In the genomic region with DNA sequence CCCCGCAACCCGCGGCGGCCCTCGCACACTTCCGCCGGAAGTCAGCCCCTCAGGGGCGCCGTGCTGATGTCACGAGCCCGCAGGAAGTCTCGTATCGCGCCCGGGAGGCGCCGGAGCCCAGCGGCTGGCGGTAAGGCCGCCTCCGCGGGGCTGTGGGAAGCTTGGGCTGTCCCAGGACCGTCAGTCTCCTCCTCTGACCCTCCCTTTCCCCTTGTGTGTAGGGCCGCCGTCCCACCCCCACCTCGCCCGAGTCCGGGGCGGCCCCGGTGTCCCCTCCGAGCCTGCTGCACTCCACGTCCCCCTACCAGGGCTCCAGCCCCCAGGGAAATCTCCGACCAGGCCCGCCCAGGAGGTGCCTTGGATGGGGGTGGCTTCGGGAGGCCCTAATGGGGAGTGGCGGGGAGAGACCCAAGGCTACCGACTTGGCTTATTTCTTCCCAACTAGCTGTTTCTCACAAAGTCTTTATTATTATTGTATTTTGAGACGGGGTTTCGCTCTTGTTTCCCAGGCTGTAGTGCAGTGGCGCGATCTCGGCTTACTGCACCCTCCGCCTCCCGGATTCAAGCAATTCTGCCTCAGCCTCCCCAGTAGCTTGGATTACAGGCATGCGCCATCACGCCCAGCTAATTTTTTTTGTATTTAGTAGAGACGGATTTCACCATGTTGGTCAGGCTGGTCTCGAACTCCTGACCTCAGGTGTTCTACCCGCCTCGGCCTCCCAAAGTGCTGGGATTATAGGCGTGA, we compare ENCODE assay signal across 8 cellular contexts. TPM values are rescaled to one million over a fixed set of nuclear protein-coding genes. Genes with fewer than 3 reads are reported as not detected.
A peak's percentile ranks its signal among the peaks of the same experiment; 100 is the strongest.
DNase-seq lines count a peak whose midpoint lies in the region; ATAC-seq and TF ChIP-seq lines count a peak whose summit lies in the region.

A gene (plus strand): TSS at position 86 of the 745 bp plus-strand sequence. CDS start 3,108 bp downstream, outside the sequence.

- no peaks in the 10 kb centered on the region for H3K27me3 Mint-ChIP-seq in stimulated activated naive CD8-positive, alpha-beta T cell treated with anti-CD3 and anti-CD28 coated beads, Interleukin-15, amount 100 ng/mL, for 72 hours

- H3K4me2 ChIP-seq in neural cell (ENCODE audit: low read length), result peak within 1 kb of the TSS; percentile 39

- H4K20me1 ChIP-seq in neural cell (ENCODE audit: insufficient read depth), result no peaks in the 10 kb centered on the region

- H3K27ac Mint-ChIP-seq in stimulated activated naive CD8-positive, alpha-beta T cell treated with anti-CD3 and anti-CD28 coated beads, Interleukin-15, amount 100 ng/mL, for 72 hours, result peak within 1 kb of the TSS; percentile 88 to 97

- H3K9ac ChIP-seq in neural cell (ENCODE audit: low read length), result peak within 1 kb of the TSS; percentile 89

- H3K4me3 ChIP-seq in LNCaP clone FGC (ENCODE audit: low read depth, low read length), result peak within 1 kb of the TSS; percentile 84
- peak within 1 kb of the TSS; percentile 73 for H3K4me3 ChIP-seq in fibroblast of the aortic adventitia (ENCODE audit: low read depth, low read length)
- peak within 1 kb of the TSS; percentile 81 for H3K4me3 ChIP-seq in neural cell (ENCODE audit: low read length)

- H3K79me2 ChIP-seq in neural cell (replicated peaks; ENCODE audit: insufficient read depth, low read length), result no peaks in the 10 kb centered on the region

- no peaks in the 10 kb centered on the region for H3K9me3 Mint-ChIP-seq in stimulated activated naive CD8-positive, alpha-beta T cell treated with anti-CD3 and anti-CD28 coated beads, Interleukin-15, amount 100 ng/mL, for 72 hours

- H3K36me3 ChIP-seq in neural cell (ENCODE audit: insufficient read depth, low read length), result no peaks in the 10 kb centered on the region

- peak; percentile 90 for DNase-seq in EL
- DNase-seq in H4 (ENCODE audit: low spot score), result peak; percentile 95
- DNase-seq in LNCaP clone FGC (ENCODE audit: low read depth), result peak; percentile 59
- peak; percentile 84 for DNase-seq in activated T-helper 9 cell treated with anti-CD3 and anti-CD28 coated beads, Interleukin-2, amount 50 U/mL, for 16 hours (ENCODE audit: low read depth)
- DNase-seq in fibroblast of the aortic adventitia (ENCODE audit: low read depth), result peak; percentile 89
- peak; percentile 85 to 90 for DNase-seq in stimulated activated naive CD8-positive, alpha-beta T cell treated with anti-CD3 and anti-CD28 coated beads, Interleukin-15, amount 100 ng/mL, for 72 hours

- H3K4me3 Mint-ChIP-seq in stimulated activated naive CD8-positive, alpha-beta T cell treated with anti-CD3 and anti-CD28 coated beads, Interleukin-15, amount 100 ng/mL, for 72 hours, result peak within 1 kb of the TSS; percentile 85 to 98

- TF ChIP-seq POLR2A in Raji (IDR thresholded peaks at IDR 0.05; ENCODE audit: insufficient read depth, low read depth, low read length), result peak; percentile 97

- no peaks in the 10 kb centered on the region for H3F3A ChIP-seq in neural cell (ENCODE audit: insufficient read depth, low read length, poor library complexity, severe bottlenecking)

- peak within 1 kb of the TSS; percentile 76 for H3K27ac ChIP-seq in neural cell (ENCODE audit: low read length)

- no peaks in the 10 kb centered on the region for H3K9me2 ChIP-seq in neural cell (ENCODE audit: insufficient read depth, low read length)

- peak within 1 kb of the TSS; percentile 65 for H2AFZ ChIP-seq in neural cell (ENCODE audit: low read depth, low read length)

- no peaks in the 10 kb centered on the region for H3K9me3 ChIP-seq in neural cell (ENCODE audit: low read length)

- no peak for TF ChIP-seq RAD21 in neural cell (conservative IDR thresholded peaks at IDR 0.05)

- peak; percentile 97 for ATAC-seq in stimulated activated naive CD8-positive, alpha-beta T cell treated with anti-CD3 and anti-CD28 coated beads, Interleukin-15, amount 100 ng/mL, for 72 hours

- H3K4me1 Mint-ChIP-seq in stimulated activated naive CD8-positive, alpha-beta T cell treated with anti-CD3 and anti-CD28 coated beads, Interleukin-15, amount 100 ng/mL, for 72 hours, result peaks cover 49% of the 10 kb centered on the region

- H3K27me3 ChIP-seq in neural cell (ENCODE audit: insufficient read depth, low read depth, low read length), result no peaks in the 10 kb centered on the region

- TF ChIP-seq CTCF in LNCaP clone FGC (IDR thresholded peaks at IDR 0.05; ENCODE audit: control insufficient read depth, extremely low read depth, insufficient read depth), result no peak
- TF ChIP-seq CTCF in fibroblast of the aortic adventitia (IDR thresholded peaks at IDR 0.05; ENCODE audit: insufficient read depth, low read length), result no peak
- TF ChIP-seq CTCF in neural cell (IDR thresholded peaks at IDR 0.05; ENCODE audit: poor library complexity, severe bottlenecking), result no peak

- peak; percentile 57 for TF ChIP-seq EP300 in neural cell (conservative IDR thresholded peaks at IDR 0.05; ENCODE audit: poor library complexity, severe bottlenecking)

TF ChIP-seq in neural cell, 6 proteins besides CTCF, POLR2A, EP300 and RAD21:
- peak; percentile 92 for TF ChIP-seq POLR2AphosphoS5 (IDR thresholded peaks at IDR 0.05)
- TF ChIP-seq MXI1 (conservative IDR thresholded peaks at IDR 0.05; ENCODE audit: poor library complexity, severe bottlenecking), result peak; percentile 37
- TF ChIP-seq, protein P1, sequence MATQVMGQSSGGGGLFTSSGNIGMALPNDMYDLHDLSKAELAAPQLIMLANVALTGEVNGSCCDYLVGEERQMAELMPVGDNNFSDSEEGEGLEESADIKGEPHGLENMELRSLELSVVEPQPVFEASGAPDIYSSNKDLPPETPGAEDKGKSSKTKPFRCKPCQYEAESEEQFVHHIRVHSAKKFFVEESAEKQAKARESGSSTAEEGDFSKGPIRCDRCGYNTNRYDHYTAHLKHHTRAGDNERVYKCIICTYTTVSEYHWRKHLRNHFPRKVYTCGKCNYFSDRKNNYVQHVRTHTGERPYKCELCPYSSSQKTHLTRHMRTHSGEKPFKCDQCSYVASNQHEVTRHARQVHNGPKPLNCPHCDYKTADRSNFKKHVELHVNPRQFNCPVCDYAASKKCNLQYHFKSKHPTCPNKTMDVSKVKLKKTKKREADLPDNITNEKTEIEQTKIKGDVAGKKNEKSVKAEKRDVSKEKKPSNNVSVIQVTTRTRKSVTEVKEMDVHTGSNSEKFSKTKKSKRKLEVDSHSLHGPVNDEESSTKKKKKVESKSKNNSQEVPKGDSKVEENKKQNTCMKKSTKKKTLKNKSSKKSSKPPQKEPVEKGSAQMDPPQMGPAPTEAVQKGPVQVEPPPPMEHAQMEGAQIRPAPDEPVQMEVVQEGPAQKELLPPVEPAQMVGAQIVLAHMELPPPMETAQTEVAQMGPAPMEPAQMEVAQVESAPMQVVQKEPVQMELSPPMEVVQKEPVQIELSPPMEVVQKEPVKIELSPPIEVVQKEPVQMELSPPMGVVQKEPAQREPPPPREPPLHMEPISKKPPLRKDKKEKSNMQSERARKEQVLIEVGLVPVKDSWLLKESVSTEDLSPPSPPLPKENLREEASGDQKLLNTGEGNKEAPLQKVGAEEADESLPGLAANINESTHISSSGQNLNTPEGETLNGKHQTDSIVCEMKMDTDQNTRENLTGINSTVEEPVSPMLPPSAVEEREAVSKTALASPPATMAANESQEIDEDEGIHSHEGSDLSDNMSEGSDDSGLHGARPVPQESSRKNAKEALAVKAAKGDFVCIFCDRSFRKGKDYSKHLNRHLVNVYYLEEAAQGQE (IDR thresholded peaks at IDR 0.05; ENCODE audit: borderline replicate concordance), result peak; percentile 51
- no peak for TF ChIP-seq TAF1 (IDR thresholded peaks at IDR 0.05; ENCODE audit: low read depth)
TF ChIP-seq in neural cell: peak in this region for 3.

RNA-seq across cellular contexts. Expression of the gene that starts here (rescaled TPM):
- total RNA-seq in H4 (2014; rRNA removed; shearing (Covaris generic)), result 160 and 170 TPM in 2 replicates
- 51.2 and 63.8 TPM in 2 replicates for total RNA-seq in fibroblast of the aortic adventitia (ENCODE audit: low replicate concordance)
- polyA plus RNA-seq in neural cell, result 52.2 and 55.9 TPM in 2 replicates
- polyA minus RNA-seq in neural cell, result 35.5 and 39.7 TPM in 2 replicates

Comparison
In these comparisons a context has a peak if more than half of its experiments do, and no peak if none do; other contexts are left out.
1. Peak in every context shown above with its lines: DNase-seq, ATAC-seq, H3K4me3 ChIP-seq and H3K27ac ChIP-seq.